Comparison of ENCODE assay signal across 21 cellular contexts in the genomic region with DNA sequence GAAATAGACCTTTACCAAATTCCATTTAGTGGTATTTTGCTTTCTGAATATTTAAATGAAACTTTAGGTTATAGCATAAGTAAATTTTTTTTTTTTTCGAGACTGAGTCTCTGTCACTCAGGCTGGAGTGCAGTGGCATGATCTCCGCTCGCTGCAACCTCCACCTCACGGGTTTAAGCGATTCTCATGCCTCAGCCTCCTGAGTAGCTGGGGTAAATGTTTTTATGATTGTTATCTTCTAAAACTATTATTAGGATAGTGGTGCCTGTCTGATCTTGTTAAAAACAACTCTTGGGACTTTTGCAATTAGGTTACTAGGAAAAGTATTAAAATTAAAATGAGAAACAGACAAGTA. TPM values are rescaled to one million over a fixed set of nuclear protein-coding genes. Genes with fewer than 3 reads are reported as not detected.
A peak's percentile ranks its signal among the peaks of the same experiment; 100 is the strongest.
DNase-seq lines count a peak whose midpoint lies in the region; ATAC-seq, FAIRE-seq and TF ChIP-seq lines count a peak whose summit lies in the region.
"Had no signal": no experiment of that assay in that cellular context is flagged by ENCODE, and none has a peak within 500 bp of the region (broad histone marks: within the 10 kb centered on the region; RNA-seq: fewer than 3 reads in every experiment).

No MANE protein-coding gene starts in this region.

- TF ChIP-seq POLR2A in HepG2 (IDR thresholded peaks at IDR 0.05; ENCODE audit: insufficient read depth in 1 of 2, low read depth in 2 of 2, low read length in 2 of 2): no peak

- no peaks in the 10 kb centered on the region for H3K9me2 ChIP-seq in DOHH2 (replicated peaks; ENCODE audit: control insufficient read depth, low read length)

- peak overlapping the region; percentile 4 for H3K4me3 Mint-ChIP-seq in activated naive CD8-positive, alpha-beta T cell treated with anti-CD3 and anti-CD28 coated beads, Interleukin-2, amount 50 U/mL, for 24 hours
- H3K4me3 Mint-ChIP-seq: activated CD4-positive, alpha-beta memory T cell treated with anti-CD3 and anti-CD28 coated beads for 36 hours had no signal

- no peak for ATAC-seq in activated naive CD8-positive, alpha-beta T cell treated with anti-CD3 and anti-CD28 coated beads, Interleukin-2, amount 50 U/mL, for 24 hours
- ATAC-seq in HepG2: no peak

- no TSS peak for BruUV-seq in HepG2 (replicated peaks; lab: Mats Ljungman, UMichigan)

- intact Hi-C loops in HepG2 (cut with micrococcal nuclease; ENCODE audit: unreplicated experiment): no loop called here

- no peak for TF ChIP-seq CTCF in DOHH2 (IDR thresholded peaks at IDR 0.05; ENCODE audit: low read depth, low read length, poor library complexity, severe bottlenecking)
- no peak for TF ChIP-seq CTCF in HepG2 (CRISPR knock-in tag; IDR thresholded peaks at IDR 0.05)
- TF ChIP-seq CTCF in smooth muscle cell (IDR thresholded peaks at IDR 0.05; ENCODE audit: borderline replicate concordance, insufficient read depth, poor library complexity, severe bottlenecking): no peak

- H3K27ac ChIP-seq in DOHH2 (ENCODE audit: low read depth, low read length) (no peak overlapping the region), HepG2 (ENCODE audit: extremely low read length, insufficient read depth, low read length) (no peak overlapping the region), smooth muscle cell (ENCODE audit: low read depth) (peak overlapping the region; percentile 47)
- H3K27ac ChIP-seq: epithelial cell of prostate had no signal

- no peak for FAIRE-seq in HepG2 (lab: Jason Lieb, UNC)
- FAIRE-seq: H1 had no signal

- no peaks in the 10 kb centered on the region for H3K9me3 ChIP-seq in DOHH2 (ENCODE audit: control insufficient read depth, insufficient read depth, low read length)
- H3K9me3 ChIP-seq in HepG2 (ENCODE audit: low read length): no peaks in the 10 kb centered on the region
- H3K9me3 ChIP-seq in smooth muscle cell (replicated peaks; ENCODE audit: low read depth): no peaks in the 10 kb centered on the region

- peaks cover 44% of the 10 kb centered on the region for H4K20me1 ChIP-seq in DOHH2 (ENCODE audit: control insufficient read depth, insufficient read depth, low read depth, low read length)
- peaks cover 95% of the 10 kb centered on the region for H4K20me1 ChIP-seq in HepG2 (ENCODE audit: insufficient read depth, low read length)
- peaks cover 98% of the 10 kb centered on the region for H4K20me1 ChIP-seq in smooth muscle cell (ENCODE audit: low read depth)

- POLR2A ChIA-PET in HepG2 (lab: Yijun Ruan, JAX): interaction anchor here (0.8 to 1.0 kb wide), 4 partner anchors 9 to 44 kb away, joined by 3 read pairs; partner anchors contain the start of genes CRKL and LZTR1

- H3K27me3 Mint-ChIP-seq in activated naive CD8-positive, alpha-beta T cell treated with anti-CD3 and anti-CD28 coated beads, Interleukin-2, amount 50 U/mL, for 24 hours: no peaks in the 10 kb centered on the region
- H3K27me3 Mint-ChIP-seq: activated B cell treated with CpG ODN at 0.5 μM for 24 hours; activated CD4-positive, alpha-beta memory T cell treated with anti-CD3 and anti-CD28 coated beads for 36 hours had no signal

- H3K27ac Mint-ChIP-seq in activated naive CD8-positive, alpha-beta T cell treated with anti-CD3 and anti-CD28 coated beads, Interleukin-2, amount 50 U/mL, for 24 hours: no peak overlapping the region
- H3K27ac Mint-ChIP-seq: activated CD4-positive, alpha-beta memory T cell treated with anti-CD3 and anti-CD28 coated beads for 36 hours had no signal

- H3K36me3 ChIP-seq in DOHH2 (ENCODE audit: control insufficient read depth, low read length) (peaks cover 70% of the 10 kb centered on the region), HepG2 (replicated peaks in 1 of 2; ENCODE audit: control insufficient read depth in 1 of 2, insufficient read depth in 2 of 2, low read length in 2 of 2) (peaks cover 21 to 73% of the 10 kb centered on the region in 2 experiments), smooth muscle cell (ENCODE audit: low read depth) (no peaks in the 10 kb centered on the region)

- DNase-seq in activated naive CD8-positive, alpha-beta T cell treated with anti-CD3 and anti-CD28 coated beads, Interleukin-2, amount 50 U/mL, for 24 hours: no peak
- DNase-seq in HepG2 (ENCODE audit: low spot score) (no peak), smooth muscle cell (lab: John Stamatoyannopoulos, UW; ENCODE audit: unreplicated experiment) (no peak), NCI-H345 (lab: John Stamatoyannopoulos, UW) (no peak), NCI-H2196 treated with DMSO at 0.1 percent for 48 hours (lab: John Stamatoyannopoulos, UW; ENCODE audit: unreplicated experiment) (no peak), NCI-H446 (lab: John Stamatoyannopoulos, UW) (no peak)
- DNase-seq: activated B cell treated with CpG ODN at 0.5 μM for 24 hours; activated CD4-positive, alpha-beta memory T cell treated with anti-CD3 and anti-CD28 coated beads for 36 hours; activated gamma-delta T cell treated with Interleukin-2 at 50 U/mL for 16 hours; amygdala; dorsolateral prefrontal cortex; hippocampal formation; NCI-H1417; NCI-H524 treated with DMSO at 0.1 percent for 48 hours; stimulated activated CD4-positive, alpha-beta T cell treated with anti-CD3 and anti-CD28 coated beads, Interleukin-2, amount 100 ng/mL, for 24 hours; stimulated activated naive CD4-positive, alpha-beta T cell treated with Interleukin-2 at 50 U/mL for 16 hours; T-helper 9 cell had no signal

- H3K9ac ChIP-seq in HepG2 (ENCODE audit: insufficient read depth, low read depth, low read length): 0 out of 2 replicates have a peak overlapping the region, but pooled peaks have one; percentile 21
- H3K9ac ChIP-seq in smooth muscle cell (ENCODE audit: low read depth): no peak overlapping the region

- CTCF ChIA-PET in HepG2 (lab: Yijun Ruan, JAX; ENCODE audit: low intra/inter-chr PET ratio, low total read pairs): no interaction called here

- peaks cover 66% of the 10 kb centered on the region for H3K4me1 Mint-ChIP-seq in activated naive CD8-positive, alpha-beta T cell treated with anti-CD3 and anti-CD28 coated beads, Interleukin-2, amount 50 U/mL, for 24 hours

- 0 out of 2 replicates have a peak, but pooled peaks cover 7% of the 10 kb centered on the region for H3F3A ChIP-seq in DOHH2 (ENCODE audit: control insufficient read depth, insufficient read depth)
- no peaks in the 10 kb centered on the region for H3F3A ChIP-seq in smooth muscle cell (ENCODE audit: low read depth)

- no peak overlapping the region for H2AFZ ChIP-seq in HepG2 (ENCODE audit: low read length)
- H2AFZ ChIP-seq in smooth muscle cell (ENCODE audit: low read depth): no peak overlapping the region

- peaks cover 59% of the 10 kb centered on the region for H3K36me3 Mint-ChIP-seq in activated naive CD8-positive, alpha-beta T cell treated with anti-CD3 and anti-CD28 coated beads, Interleukin-2, amount 50 U/mL, for 24 hours (ENCODE audit: low read depth)

- TF ChIP-seq EP300 in HepG2 (IDR thresholded peaks at IDR 0.05; ENCODE audit: low read depth in 2 of 2, low read length in 2 of 2) (no peak), HepG2 (CRISPR knock-in tag; IDR thresholded peaks at IDR 0.05; ENCODE audit: borderline replicate concordance) (no peak)

- TF ChIP-seq RAD21 in HepG2 (CRISPR knock-in tag; IDR thresholded peaks at IDR 0.05): no peak

- H3K4me2 ChIP-seq in DOHH2 (ENCODE audit: low read length): 0 out of 2 replicates have a peak overlapping the region, but pooled peaks have one; percentile 6
- peak overlapping the region; percentile 61; the same call in 1 of the 2 replicates for H3K4me2 ChIP-seq in HepG2 (ENCODE audit: low read depth, low read length)
- no peak overlapping the region for H3K4me2 ChIP-seq in smooth muscle cell

- no peaks in the 10 kb centered on the region for H3K27me3 ChIP-seq in DOHH2 (ENCODE audit: control insufficient read depth, low read length)
- no peaks in the 10 kb centered on the region for H3K27me3 ChIP-seq in HepG2 (ENCODE audit: control insufficient read depth in 1 of 2, insufficient read depth in 2 of 2, low read length in 2 of 2)
- no peaks in the 10 kb centered on the region for H3K27me3 ChIP-seq in smooth muscle cell (ENCODE audit: low read depth)
- H3K27me3 ChIP-seq: dorsolateral prefrontal cortex had no signal

- no peak overlapping the region for H3K4me3 ChIP-seq in DOHH2 (ENCODE audit: low read length)
- H3K4me3 ChIP-seq in HepG2 (replicated peaks in 1 of 3; ENCODE audit: insufficient read depth in 1 of 3, low read depth in 2 of 3, low read length in 3 of 3): no peak overlapping the region
- no peak overlapping the region for H3K4me3 ChIP-seq in smooth muscle cell
- H3K4me3 ChIP-seq: skin epidermis had no signal

- H3K79me2 ChIP-seq in DOHH2 (ENCODE audit: control insufficient read depth, low read length): peaks cover 99% of the 10 kb centered on the region
- peaks cover 93% of the 10 kb centered on the region for H3K79me2 ChIP-seq in HepG2 (ENCODE audit: insufficient read depth, low read length)
- H3K79me2 ChIP-seq in smooth muscle cell (ENCODE audit: low read depth): peaks cover 97% of the 10 kb centered on the region

- WGBS in HepG2 (ENCODE audit: low lambda C conversion rate): 92% methylated on average over 5 of the region's 5 CpGs
- WGBS in smooth muscle cell (ENCODE audit: low lambda C conversion rate): 92% methylated on average over 5 of the region's 5 CpGs

- in situ Hi-C loops in HepG2 (cut with HindIII; ENCODE audit: extremely low pct_ligation_motif_present, low pct_unique_long_range_greater_than_20kb): no loop called here

- no peaks in the 10 kb centered on the region for H3K9me3 Mint-ChIP-seq in activated naive CD8-positive, alpha-beta T cell treated with anti-CD3 and anti-CD28 coated beads, Interleukin-2, amount 50 U/mL, for 24 hours
- H3K9me3 Mint-ChIP-seq: activated B cell treated with CpG ODN at 0.5 μM for 24 hours; activated CD4-positive, alpha-beta memory T cell treated with anti-CD3 and anti-CD28 coated beads for 36 hours had no signal

- H3K4me1 ChIP-seq in DOHH2 (ENCODE audit: control insufficient read depth, low read length): peaks cover 28% of the 10 kb centered on the region
- peaks cover 88% of the 10 kb centered on the region for H3K4me1 ChIP-seq in HepG2 (ENCODE audit: insufficient read depth, low read length)
- H3K4me1 ChIP-seq in smooth muscle cell (ENCODE audit: low read depth): peaks cover 6% of the 10 kb centered on the region

RNA-seq across cellular contexts. Expression of gene CRKL, which starts 20.6 kb away (rescaled TPM):
- total RNA-seq in HepG2 (2016; rRNA removed; fragmentation: Illumina TruSeq; extraction: Trizol) (60.6 and 75.5 TPM in 2 replicates), smooth muscle cell (40.9 TPM in 2 replicates)
- total RNA-seq in HepG2 (2016; cell fraction: cytosol; rRNA removed; fragmentation: Illumina TruSeq; extraction: Trizol; ENCODE audit: low read depth): 31.3 and 33.5 TPM in 2 replicates
- 61.8 and 67.5 TPM in 2 replicates for total RNA-seq in HepG2 (2016; cell fraction: insoluble cytoplasmic fraction; rRNA removed; fragmentation: Illumina TruSeq; extraction: Trizol)
- 27.3 and 27.5 TPM in 2 replicates for total RNA-seq in HepG2 (2016; cell fraction: membrane; rRNA removed; fragmentation: Illumina TruSeq; extraction: Trizol)
- 33.6 and 40.5 TPM in 2 replicates for total RNA-seq in HepG2 (2016; cell fraction: nucleus; rRNA removed; fragmentation: Illumina TruSeq; extraction: Trizol)
- polyA plus RNA-seq in HepG2 (2011; rRNA removed) (35.0 and 37.4 TPM in 2 replicates), smooth muscle cell (25.1 and 26.6 TPM in 2 replicates)
- polyA plus RNA-seq in HepG2 (2011; cell fraction: cytosol; rRNA removed): 27.9 and 33.2 TPM in 2 replicates
- polyA plus RNA-seq in HepG2 (2011; cell fraction: nucleus; rRNA removed): 28.4 and 33.0 TPM in 2 replicates
- 35.2 and 35.3 TPM in 2 replicates for polyA plus RNA-seq in HepG2 (2012)
- polyA plus RNA-seq in HepG2 (2016; cell fraction: cytosol; fragmentation: Illumina TruSeq; extraction: Trizol; ENCODE audit: low read depth): 1.8 and 2.0 TPM in 2 replicates
- polyA plus RNA-seq in HepG2 (2016; cell fraction: insoluble cytoplasmic fraction; fragmentation: Illumina TruSeq; extraction: Trizol; ENCODE audit: low read depth): 51.7 and 54.5 TPM in 2 replicates
- polyA plus RNA-seq in HepG2 (2016; cell fraction: membrane; fragmentation: Illumina TruSeq; extraction: Trizol; ENCODE audit: low read depth): 8.2 and 8.3 TPM in 2 replicates
- polyA plus RNA-seq in HepG2 (2016; cell fraction: nucleus; fragmentation: Illumina TruSeq; extraction: Trizol; ENCODE audit: insufficient read depth, low read depth): 43.1 and 45.5 TPM in 2 replicates
- polyA minus RNA-seq in HepG2 (2011; rRNA and poly(A)+ RNA removed; ENCODE audit: low replicate concordance): 24.4 and 79.1 TPM in 2 replicates
- polyA minus RNA-seq in HepG2 (2011; cell fraction: cytosol; rRNA and poly(A)+ RNA removed): 48.4 and 52.7 TPM in 2 replicates
- 20.6 and 30.0 TPM in 2 replicates for polyA minus RNA-seq in HepG2 (2011; cell fraction: nucleus; rRNA and poly(A)+ RNA removed)

RNA-seq across cellular contexts. Expression of gene AIFM3, which starts 29.3 kb away (rescaled TPM):
- total RNA-seq in HepG2 (2016; rRNA removed; fragmentation: Illumina TruSeq; extraction: Trizol): 11.0 and 15.3 TPM in 2 replicates
- total RNA-seq in HepG2 (2016; cell fraction: cytosol; rRNA removed; fragmentation: Illumina TruSeq; extraction: Trizol; ENCODE audit: low read depth): 11.0 and 11.3 TPM in 2 replicates
- total RNA-seq in HepG2 (2016; cell fraction: insoluble cytoplasmic fraction; rRNA removed; fragmentation: Illumina TruSeq; extraction: Trizol): 8.7 and 17.7 TPM in 2 replicates
- total RNA-seq in HepG2 (2016; cell fraction: membrane; rRNA removed; fragmentation: Illumina TruSeq; extraction: Trizol): 18.9 and 20.5 TPM in 2 replicates
- 17.3 and 19.2 TPM in 2 replicates for total RNA-seq in HepG2 (2016; cell fraction: nucleus; rRNA removed; fragmentation: Illumina TruSeq; extraction: Trizol)
- polyA plus RNA-seq in HepG2 (2011; rRNA removed): 9.0 and 12.0 TPM in 2 replicates
- 9.9 and 12.9 TPM in 2 replicates for polyA plus RNA-seq in HepG2 (2011; cell fraction: cytosol; rRNA removed)
- 124 and 135 TPM in 2 replicates for polyA plus RNA-seq in HepG2 (2011; cell fraction: nucleus; rRNA removed)
- polyA plus RNA-seq in HepG2 (2012): 9.3 and 10.2 TPM in 2 replicates
- 9.8 and 11.5 TPM in 2 replicates for polyA plus RNA-seq in HepG2 (2016; cell fraction: cytosol; fragmentation: Illumina TruSeq; extraction: Trizol; ENCODE audit: low read depth)
- polyA plus RNA-seq in HepG2 (2016; cell fraction: insoluble cytoplasmic fraction; fragmentation: Illumina TruSeq; extraction: Trizol; ENCODE audit: low read depth): 8.2 and 11.1 TPM in 2 replicates
- polyA plus RNA-seq in HepG2 (2016; cell fraction: membrane; fragmentation: Illumina TruSeq; extraction: Trizol; ENCODE audit: low read depth): 16.8 and 17.1 TPM in 2 replicates
- polyA plus RNA-seq in HepG2 (2016; cell fraction: nucleus; fragmentation: Illumina TruSeq; extraction: Trizol; ENCODE audit: insufficient read depth, low read depth): 45.0 and 47.7 TPM in 2 replicates
- 0.07 and 13.9 TPM in 2 replicates for polyA minus RNA-seq in HepG2 (2011; rRNA and poly(A)+ RNA removed; ENCODE audit: low replicate concordance)
- 6.5 and 6.6 TPM in 2 replicates for polyA minus RNA-seq in HepG2 (2011; cell fraction: cytosol; rRNA and poly(A)+ RNA removed)
- 18.9 and 19.3 TPM in 2 replicates for polyA minus RNA-seq in HepG2 (2011; cell fraction: nucleus; rRNA and poly(A)+ RNA removed)
- total RNA-seq in smooth muscle cell: 0.85 and 0.94 TPM in 2 replicates
- 0.13 TPM in 1 of 2 replicates, not detected in the other for polyA plus RNA-seq in smooth muscle cell
- total RNA-seq: activated CD4-positive, alpha-beta memory T cell treated with anti-CD3 and anti-CD28 coated beads for 36 hours had no signal

RNA-seq across cellular contexts. Expression of gene LZTR1, which starts 44.3 kb away (rescaled TPM):
- 12.0 and 22.4 TPM in 2 replicates for total RNA-seq in HepG2 (2016; rRNA removed; fragmentation: Illumina TruSeq; extraction: Trizol)
- total RNA-seq in HepG2 (2016; cell fraction: cytosol; rRNA removed; fragmentation: Illumina TruSeq; extraction: Trizol; ENCODE audit: low read depth): 6.7 and 7.2 TPM in 2 replicates
- 11.0 and 24.0 TPM in 2 replicates for total RNA-seq in HepG2 (2016; cell fraction: insoluble cytoplasmic fraction; rRNA removed; fragmentation: Illumina TruSeq; extraction: Trizol)
- total RNA-seq in HepG2 (2016; cell fraction: membrane; rRNA removed; fragmentation: Illumina TruSeq; extraction: Trizol): 7.2 and 7.5 TPM in 2 replicates
- total RNA-seq in HepG2 (2016; cell fraction: nucleus; rRNA removed; fragmentation: Illumina TruSeq; extraction: Trizol): 24.0 and 31.5 TPM in 2 replicates
- polyA plus RNA-seq in HepG2 (2011; rRNA removed): 21.8 and 36.0 TPM in 2 replicates
- polyA plus RNA-seq in HepG2 (2011; cell fraction: cytosol; rRNA removed): 7.8 and 11.5 TPM in 2 replicates
- 218 and 255 TPM in 2 replicates for polyA plus RNA-seq in HepG2 (2011; cell fraction: nucleus; rRNA removed)
- 16.0 and 20.8 TPM in 2 replicates for polyA plus RNA-seq in HepG2 (2012)
- polyA plus RNA-seq in HepG2 (2016; cell fraction: cytosol; fragmentation: Illumina TruSeq; extraction: Trizol; ENCODE audit: low read depth): 1.7 and 1.9 TPM in 2 replicates
- polyA plus RNA-seq in HepG2 (2016; cell fraction: insoluble cytoplasmic fraction; fragmentation: Illumina TruSeq; extraction: Trizol; ENCODE audit: low read depth): 10.7 and 13.3 TPM in 2 replicates
- polyA plus RNA-seq in HepG2 (2016; cell fraction: membrane; fragmentation: Illumina TruSeq; extraction: Trizol; ENCODE audit: low read depth): 3.5 and 4.4 TPM in 2 replicates
- 85.8 and 92.2 TPM in 2 replicates for polyA plus RNA-seq in HepG2 (2016; cell fraction: nucleus; fragmentation: Illumina TruSeq; extraction: Trizol; ENCODE audit: insufficient read depth, low read depth)
- polyA minus RNA-seq in HepG2 (2011; rRNA and poly(A)+ RNA removed; ENCODE audit: low replicate concordance): 28.9 and 51.0 TPM in 2 replicates
- polyA minus RNA-seq in HepG2 (2011; cell fraction: cytosol; rRNA and poly(A)+ RNA removed): 12.1 and 13.7 TPM in 2 replicates
- polyA minus RNA-seq in HepG2 (2011; cell fraction: nucleus; rRNA and poly(A)+ RNA removed): 71.7 and 79.9 TPM in 2 replicates
- total RNA-seq in smooth muscle cell: 28.1 and 34.2 TPM in 2 replicates
- polyA plus RNA-seq in smooth muscle cell: 43.9 and 49.7 TPM in 2 replicates
